ENCODE assay signal across 8 cellular contexts in the genomic region with DNA sequence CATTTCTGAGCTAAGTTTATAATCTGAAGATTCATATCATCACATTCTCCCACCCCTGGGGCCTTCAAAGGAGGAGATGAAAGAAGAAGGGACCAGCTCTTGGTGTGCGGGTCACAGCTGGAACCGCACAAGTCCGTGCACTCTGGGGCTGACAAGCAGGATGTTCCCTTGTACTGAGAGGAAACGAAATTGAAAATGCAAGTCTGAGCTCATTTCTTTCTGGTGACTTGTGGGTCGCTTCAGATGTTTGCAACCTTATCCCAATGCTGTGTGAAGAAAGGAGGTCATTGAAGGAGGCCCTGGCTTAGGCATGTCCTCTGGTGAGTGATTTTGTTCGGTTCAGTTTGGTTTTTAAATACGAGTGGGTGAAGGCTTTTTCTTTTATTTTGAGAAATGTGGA. TPM values are rescaled to one million over a fixed set of nuclear protein-coding genes. Genes with fewer than 3 reads are reported as not detected.
DNase-seq lines count a peak whose midpoint lies in the region; ATAC-seq and TF ChIP-seq lines count a peak whose summit lies in the region.

No MANE protein-coding gene starts in this region.

- H3K4me3 ChIP-seq in CD4-positive, CD25-positive, alpha-beta regulatory T cell (ENCODE audit: low read depth, low read length) = peak overlapping the region; percentile 93
- no peak overlapping the region for H3K4me3 ChIP-seq in mesendoderm (ENCODE audit: low read length)

- peak; percentile 73 to 77 for ATAC-seq in CD4-positive, CD25-positive, alpha-beta regulatory T cell (ENCODE audit: low read depth in 2 of 2)
- ATAC-seq in GM19455 (IDR thresholded peaks at IDR 0.05; ENCODE audit: unreplicated experiment) = peak; percentile 70
- peak; percentile 78 for ATAC-seq in HG03521 (IDR thresholded peaks at IDR 0.05; ENCODE audit: unreplicated experiment)

- H2BK120ac ChIP-seq in mesendoderm (ENCODE audit: low read depth, low read length) = no peak overlapping the region

- no peak overlapping the region for H3K18ac ChIP-seq in mesendoderm (ENCODE audit: low read length)

- CTCF ChIA-PET in activated naive CD4-positive, alpha-beta T cell treated with anti-CD3 and anti-CD28 coated beads, Interleukin-2, amount 10 ng/mL, durations not matched to agents 7 days and 5 days (lab: Charles Lee) = interaction anchor here (0.8 to 8.6 kb wide), 6 partner anchors 9 to 260 kb away, joined by 3 to 138 read pairs (median 4); no protein-coding TSS in a partner anchor

- H3K9me3 Mint-ChIP-seq in CD4-positive, CD25-positive, alpha-beta regulatory T cell = peaks cover 0 to 2% (median 0%) of the 10 kb centered on the region in 7 donors
- peaks cover 8% of the 10 kb centered on the region for H3K9me3 Mint-ChIP-seq in activated naive CD4-positive, alpha-beta T cell treated with anti-CD3 and anti-CD28 coated beads, Interleukin-2, amount 10 ng/mL, durations not matched to agents 7 days and 5 days
- H3K9me3 Mint-ChIP-seq in neural crest cell = peaks cover 5% of the 10 kb centered on the region

- no peak overlapping the region for H2BK15ac ChIP-seq in mesendoderm (replicated peaks; ENCODE audit: low read depth)

- peak overlapping the region; percentile 88 to 97 (median 95) for H3K27ac Mint-ChIP-seq in CD4-positive, CD25-positive, alpha-beta regulatory T cell
- H3K27ac Mint-ChIP-seq in activated naive CD4-positive, alpha-beta T cell treated with anti-CD3 and anti-CD28 coated beads, Interleukin-2, amount 10 ng/mL, durations not matched to agents 7 days and 5 days = peak overlapping the region; percentile 98
- H3K27ac Mint-ChIP-seq in neural crest cell (ENCODE audit: unreplicated experiment) = peak overlapping the region; percentile 94

- H3K27me3 ChIP-seq in CD4-positive, CD25-positive, alpha-beta regulatory T cell (ENCODE audit: control insufficient read depth, insufficient read depth, low read length) = no peaks in the 10 kb centered on the region
- no peaks in the 10 kb centered on the region for H3K27me3 ChIP-seq in mesendoderm (ENCODE audit: insufficient read depth, low read length, poor library complexity)

- H3K9ac ChIP-seq in mesendoderm (ENCODE audit: low read length) = no peak overlapping the region

- peak overlapping the region; percentile 58 to 98 (median 88) for H3K4me3 Mint-ChIP-seq in CD4-positive, CD25-positive, alpha-beta regulatory T cell
- H3K4me3 Mint-ChIP-seq in activated naive CD4-positive, alpha-beta T cell treated with anti-CD3 and anti-CD28 coated beads, Interleukin-2, amount 10 ng/mL, durations not matched to agents 7 days and 5 days = peak overlapping the region; percentile 87
- peak overlapping the region; percentile 43 for H3K4me3 Mint-ChIP-seq in neural crest cell

- no peaks in the 10 kb centered on the region for H3K79me2 ChIP-seq in mesendoderm (ENCODE audit: control insufficient read depth, insufficient read depth, low read length)

- peaks cover 38 to 92% (median 81%) of the 10 kb centered on the region in 4 donors for H3K4me1 Mint-ChIP-seq in CD4-positive, CD25-positive, alpha-beta regulatory T cell
- H3K4me1 Mint-ChIP-seq in activated naive CD4-positive, alpha-beta T cell treated with anti-CD3 and anti-CD28 coated beads, Interleukin-2, amount 10 ng/mL, durations not matched to agents 7 days and 5 days = peaks cover 94% of the 10 kb centered on the region
- peaks cover 77% of the 10 kb centered on the region for H3K4me1 Mint-ChIP-seq in neural crest cell

- H3K4ac ChIP-seq in mesendoderm (ENCODE audit: low read depth, low read length) = no peak overlapping the region

- H3K4me2 ChIP-seq in mesendoderm (ENCODE audit: low read length) = no peak overlapping the region

- TF ChIP-seq CTCF in neural crest cell (conservative IDR thresholded peaks at IDR 0.05) = no peak

- WGBS in mesendoderm (ENCODE audit: extremely low coverage, insufficient coverage, low lambda C conversion rate) = no CpG with 5 or more reads among the region's 7 CpGs

- peaks cover 0 to 2% of the 10 kb centered on the region in 2 experiments for H3K9me3 ChIP-seq in CD4-positive, CD25-positive, alpha-beta regulatory T cell (ENCODE audit: control insufficient read depth in 2 of 2, low read length in 2 of 2)

- H4K8ac ChIP-seq in mesendoderm (ENCODE audit: low read depth, low read length) = no peak overlapping the region

- H3K36me3 Mint-ChIP-seq in CD4-positive, CD25-positive, alpha-beta regulatory T cell = peaks cover 11% of the 10 kb centered on the region
- peaks cover 45% of the 10 kb centered on the region for H3K36me3 Mint-ChIP-seq in activated naive CD4-positive, alpha-beta T cell treated with anti-CD3 and anti-CD28 coated beads, Interleukin-2, amount 10 ng/mL, durations not matched to agents 7 days and 5 days
- peaks cover 19% of the 10 kb centered on the region for H3K36me3 Mint-ChIP-seq in neural crest cell (ENCODE audit: low read depth)

- H2AK5ac ChIP-seq in mesendoderm (ENCODE audit: low read length) = no peak overlapping the region

- peaks cover 49% of the 10 kb centered on the region for H3K4me1 ChIP-seq in CD4-positive, CD25-positive, alpha-beta regulatory T cell (ENCODE audit: control insufficient read depth, insufficient read depth, low read length, poor library complexity, severe bottlenecking)
- peaks cover 1% of the 10 kb centered on the region for H3K4me1 ChIP-seq in mesendoderm (ENCODE audit: control insufficient read depth, low read depth, low read length)

- H2BK5ac ChIP-seq in mesendoderm (ENCODE audit: low read length) = no peak overlapping the region

- no peaks in the 10 kb centered on the region for H3K27me3 Mint-ChIP-seq in CD4-positive, CD25-positive, alpha-beta regulatory T cell
- no peaks in the 10 kb centered on the region for H3K27me3 Mint-ChIP-seq in activated naive CD4-positive, alpha-beta T cell treated with anti-CD3 and anti-CD28 coated beads, Interleukin-2, amount 10 ng/mL, durations not matched to agents 7 days and 5 days
- no peaks in the 10 kb centered on the region for H3K27me3 Mint-ChIP-seq in neural crest cell (ENCODE audit: low read depth)

- H3K23ac ChIP-seq in mesendoderm (ENCODE audit: low read length) = no peak overlapping the region

- H3K36me3 ChIP-seq in CD4-positive, CD25-positive, alpha-beta regulatory T cell (ENCODE audit: control insufficient read depth, insufficient read depth, low read length) = no peaks in the 10 kb centered on the region
- H3K36me3 ChIP-seq in mesendoderm (ENCODE audit: control insufficient read depth, insufficient read depth, low read length) = no peaks in the 10 kb centered on the region

- peak in 2 of 3 donors; percentile 46 to 89 for DNase-seq in CD4-positive, CD25-positive, alpha-beta regulatory T cell
- DNase-seq in activated naive CD4-positive, alpha-beta T cell treated with anti-CD3 and anti-CD28 coated beads, Interleukin-2, amount 10 ng/mL, durations not matched to agents 7 days and 5 days = peak; percentile 83
- DNase-seq in neural crest cell (ENCODE audit: low read depth, low spot score) = no peak
- no peak for DNase-seq in NCI-H69 (lab: John Stamatoyannopoulos, UW)
- no peak for DNase-seq in mesendoderm
- no peak for DNase-seq in GF-D8 (lab: John Stamatoyannopoulos, UW)

- no peak overlapping the region for H4K5ac ChIP-seq in mesendoderm (ENCODE audit: low read length)

- H3K79me1 ChIP-seq in mesendoderm (ENCODE audit: low read length) = peaks cover 2% of the 10 kb centered on the region

- no peak overlapping the region for H3K56ac ChIP-seq in mesendoderm (ENCODE audit: low read length)

- H3K27ac ChIP-seq in CD4-positive, CD25-positive, alpha-beta regulatory T cell (ENCODE audit: insufficient read depth, low read length, poor library complexity, severe bottlenecking) = peak overlapping the region; percentile 67
- H3K27ac ChIP-seq in mesendoderm (ENCODE audit: low read depth, low read length) = no peak overlapping the region

RNA-seq across cellular contexts. Expression of a gene that starts 59.6 kb away (rescaled TPM):
- not detected for total RNA-seq in CD4-positive, CD25-positive, alpha-beta regulatory T cell
- polyA plus RNA-seq in CD4-positive, CD25-positive, alpha-beta regulatory T cell = not detected
- total RNA-seq in neural crest cell = not detected in 2 replicates
- 0.01 TPM for polyA plus RNA-seq in mesendoderm (2013, experiment 1 of 2)
- not detected for polyA plus RNA-seq in mesendoderm (2013, experiment 2 of 2)

Comparison
In these comparisons a context has a peak if more than half of its experiments do, and no peak if none do; other contexts are left out.
1. DNase-seq: peak in CD4-positive, CD25-positive, alpha-beta regulatory T cell (2 of 3) and activated naive CD4-positive, alpha-beta T cell treated with anti-CD3 and anti-CD28 coated beads, Interleukin-2, amount 10 ng/mL, durations not matched to agents 7 days and 5 days (single experiment); none in neural crest cell (single experiment), NCI-H69 (single experiment), mesendoderm (single experiment) and GF-D8 (single experiment).
2. Peak in every context shown above with its lines, with median percentiles within 50 percentile points of each other: ATAC-seq, H3K27ac Mint-ChIP-seq and H3K4me3 Mint-ChIP-seq.